In the genomic region with DNA sequence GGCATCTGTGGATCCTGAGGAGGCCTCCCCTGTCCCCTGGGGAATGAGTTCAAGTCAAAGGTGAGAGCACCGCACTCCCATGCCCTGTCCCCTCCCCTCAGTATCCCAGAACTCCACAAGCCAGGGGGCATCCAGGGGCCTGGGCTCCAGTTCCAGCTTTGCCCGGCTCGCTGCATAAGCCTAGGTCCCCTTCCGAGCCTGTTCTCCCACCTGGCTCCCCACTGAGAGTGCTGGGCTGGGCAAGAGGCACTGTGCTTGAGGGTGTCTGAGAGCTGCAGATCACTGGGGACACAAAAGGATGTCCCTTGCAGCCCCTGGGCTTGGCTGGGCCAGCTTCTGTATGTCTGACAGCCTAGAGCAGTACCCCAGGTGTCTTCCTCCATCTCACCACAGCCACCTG, we compare ENCODE assay signal across 16 cellular contexts. TPM values are rescaled to one million over a fixed set of nuclear protein-coding genes. Genes with fewer than 3 reads are reported as not detected.
DNase-seq lines count a peak whose midpoint lies in the region; ATAC-seq and TF ChIP-seq lines count a peak whose summit lies in the region.
"Had no signal": no experiment of that assay in that cellular context is flagged by ENCODE, and none has a peak within 500 bp of the region (broad histone marks: within the 10 kb centered on the region; RNA-seq: fewer than 3 reads in every experiment).

No MANE protein-coding gene starts in this region.

- no peaks in the 10 kb centered on the region for H3K27me3 ChIP-seq in right cardiac atrium (ENCODE audit: control insufficient read depth, insufficient read depth)
- no peaks in the 10 kb centered on the region for H3K27me3 ChIP-seq in stomach
- H3K27me3 ChIP-seq in naive thymus-derived CD4-positive, alpha-beta T cell (ENCODE audit: control insufficient read depth in 2 of 2, insufficient read depth in 2 of 2, low read length in 2 of 2) = no peaks in the 10 kb centered on the region

- TF ChIP-seq POLR2A in stomach (IDR thresholded peaks at IDR 0.05) = no peak

- H3K4me1 Mint-ChIP-seq in endothelial cell (ENCODE audit: unreplicated experiment) = peaks cover 36% of the 10 kb centered on the region
- H3K4me1 Mint-ChIP-seq in naive thymus-derived CD4-positive, alpha-beta T cell = peaks cover 6 to 28% (median 11%) of the 10 kb centered on the region in 7 donors

- no peak overlapping the region for H3K4me3 Mint-ChIP-seq in endothelial cell (ENCODE audit: unreplicated experiment)
- no peak overlapping the region for H3K4me3 Mint-ChIP-seq in naive thymus-derived CD4-positive, alpha-beta T cell
- H3K4me3 Mint-ChIP-seq: CD4-positive, alpha-beta memory T cell; H9; IgD-negative memory B cell had no signal

- no peak overlapping the region for H2AFZ ChIP-seq in OCI-LY7 (ENCODE audit: low read length)

- DNase-seq in right cardiac atrium (peak in 2 of 3 donors; percentile 5 to 16), left ventricle myocardium superior (no peak), OCI-LY7 (ENCODE audit: low spot score) (peak; percentile 70), endothelial cell (ENCODE audit: low spot score) (no peak), stomach (no peak), NCI-H524 treated with DMSO at 0.1 percent for 48 hours (lab: John Stamatoyannopoulos, UW) (no peak), coronary artery (ENCODE audit: low spot score) (no peak)
- no peak for DNase-seq in naive thymus-derived CD4-positive, alpha-beta T cell
- DNase-seq: CD4-positive, alpha-beta memory T cell; DMS79; EL; GOT3; H9 had no signal

- TF ChIP-seq EP300 in stomach (IDR thresholded peaks at IDR 0.05) = no peak

- H3K9me2 ChIP-seq in OCI-LY7 (ENCODE audit: insufficient read depth, low read length) = no peaks in the 10 kb centered on the region

- intact Hi-C loops in right cardiac atrium (cut with DNase I) = loop anchor here in 1 of 4 donors (10.0 kb wide), 1 partner anchor 190 kb away; the partner anchor contains the start of gene MXD3
- intact Hi-C loops in left ventricle myocardium superior (cut with micrococcal nuclease) = no loop called here
- intact Hi-C loops in OCI-LY7 (cut with micrococcal nuclease; ENCODE audit: unreplicated experiment) = loop anchor here (5.0 to 10.0 kb wide), 2 partner anchors 193 to 610 kb away; partner anchors contain the start of genes MXD3 and N4BP3
- intact Hi-C loops in stomach (cut with DNase I; ENCODE audit: low total_unique reads) = no loop called here
- intact Hi-C loops in naive thymus-derived CD4-positive, alpha-beta T cell (cut with micrococcal nuclease) = no loop called here

- WGBS in right cardiac atrium = 98% methylated on average over 4 of the region's 4 CpGs
- 95 to 100% (median 98%) methylated on average over 3 to 4 of the region's 4 CpGs for WGBS in stomach, 5 donors

- TF ChIP-seq CTCF in OCI-LY7 (conservative IDR thresholded peaks at IDR 0.05; ENCODE audit: low read length) = no peak
- no peak for TF ChIP-seq CTCF in endothelial cell (IDR thresholded peaks at IDR 0.05; ENCODE audit: unreplicated experiment)
- no peak for TF ChIP-seq CTCF in stomach (IDR thresholded peaks at IDR 0.05)
- no peak for TF ChIP-seq CTCF in coronary artery (IDR thresholded peaks at IDR 0.05)

- POLR2A ChIA-PET in OCI-LY7 (lab: Charles Lee) = no interaction called here
- POLR2A ChIA-PET in naive thymus-derived CD4-positive, alpha-beta T cell (lab: Charles Lee) = interaction anchor here (0.6 kb wide), 1 partner anchor 858 kb away, joined by 3 read pairs; no protein-coding TSS in a partner anchor

- CTCF ChIA-PET in OCI-LY7 (lab: Charles Lee; ENCODE audit: unreplicated experiment) = interaction anchor here (0.6 to 0.7 kb wide), 2 partner anchors 45 to 49 kb away, joined by 3 read pairs; no protein-coding TSS in a partner anchor
- CTCF ChIA-PET in naive thymus-derived CD4-positive, alpha-beta T cell (lab: Charles Lee) = interaction anchor here (0.7 kb wide), 1 partner anchor 28 kb away, joined by 6 read pairs; no protein-coding TSS in a partner anchor

- H3K27ac ChIP-seq in right cardiac atrium (ENCODE audit: low read length) (no peak overlapping the region), OCI-LY7 (ENCODE audit: low read depth, low read length, poor library complexity, severe bottlenecking) (peak overlapping the region; percentile 94), stomach (no peak overlapping the region), coronary artery (no peak overlapping the region)
- H3K27ac ChIP-seq in naive thymus-derived CD4-positive, alpha-beta T cell (ENCODE audit: low read depth, low read length) = no peak overlapping the region
- H3K27ac ChIP-seq: 22Rv1, C4-2B had no signal

- peaks cover 15% of the 10 kb centered on the region for H3K27me3 Mint-ChIP-seq in endothelial cell (ENCODE audit: unreplicated experiment)
- peaks cover 0 to 5% (median 0%) of the 10 kb centered on the region in 5 donors for H3K27me3 Mint-ChIP-seq in naive thymus-derived CD4-positive, alpha-beta T cell
- H3K27me3 Mint-ChIP-seq: CD4-positive, alpha-beta memory T cell; IgD-negative memory B cell had no signal

- H3K9me3 Mint-ChIP-seq in endothelial cell (ENCODE audit: unreplicated experiment) = no peaks in the 10 kb centered on the region
- H3K9me3 Mint-ChIP-seq in naive thymus-derived CD4-positive, alpha-beta T cell = peaks cover 0 to 3% (median 0%) of the 10 kb centered on the region in 11 donors
- H3K9me3 Mint-ChIP-seq: CD4-positive, alpha-beta memory T cell; H9; IgD-negative memory B cell had no signal

- H3K36me3 ChIP-seq in OCI-LY7 (ENCODE audit: insufficient read depth, low read length) (peaks cover 73% of the 10 kb centered on the region), stomach (peaks cover 0 to 22% (median 13%) of the 10 kb centered on the region in 4 donors)
- H3K36me3 ChIP-seq in naive thymus-derived CD4-positive, alpha-beta T cell (ENCODE audit: control insufficient read depth in 2 of 3, insufficient read depth in 3 of 3, low read length in 3 of 3) = no peaks in the 10 kb centered on the region

- peak overlapping the region; percentile 57 for H3K27ac Mint-ChIP-seq in endothelial cell (ENCODE audit: unreplicated experiment)
- no peak overlapping the region for H3K27ac Mint-ChIP-seq in naive thymus-derived CD4-positive, alpha-beta T cell
- H3K27ac Mint-ChIP-seq: CD4-positive, alpha-beta memory T cell; H9 had no signal

- ATAC-seq in right cardiac atrium (no peak), left ventricle myocardium superior (no peak)
- no peak for ATAC-seq in naive thymus-derived CD4-positive, alpha-beta T cell

- H3K9me3 ChIP-seq in right cardiac atrium (ENCODE audit: control insufficient read depth, low read length) = no peaks in the 10 kb centered on the region
- H3K9me3 ChIP-seq in OCI-LY7 (ENCODE audit: low read length) = no peaks in the 10 kb centered on the region
- no peaks in the 10 kb centered on the region for H3K9me3 ChIP-seq in stomach
- H3K9me3 ChIP-seq in naive thymus-derived CD4-positive, alpha-beta T cell (ENCODE audit: control insufficient read depth in 2 of 3, low read length in 3 of 3) = no peaks in the 10 kb centered on the region

- BruUV-seq in OCI-LY7 (replicated peaks; lab: Mats Ljungman, UMichigan) = no TSS peak

- H3K4me1 ChIP-seq in right cardiac atrium (ENCODE audit: control insufficient read depth, insufficient read depth, low read length) = no peaks in the 10 kb centered on the region
- peaks cover 83% of the 10 kb centered on the region for H3K4me1 ChIP-seq in OCI-LY7 (ENCODE audit: insufficient read depth, low read length, poor library complexity, severe bottlenecking)
- peaks cover 0 to 25% (median 12%) of the 10 kb centered on the region in 4 donors for H3K4me1 ChIP-seq in stomach
- no peaks in the 10 kb centered on the region for H3K4me1 ChIP-seq in naive thymus-derived CD4-positive, alpha-beta T cell (ENCODE audit: control insufficient read depth in 2 of 2, insufficient read depth in 2 of 2, low read length in 2 of 2)

- H3K79me2 ChIP-seq in OCI-LY7 (ENCODE audit: insufficient read depth, low read depth, low read length) = peaks cover 31% of the 10 kb centered on the region

- H4K20me1 ChIP-seq in OCI-LY7 (ENCODE audit: insufficient read depth, low read length) = no peaks in the 10 kb centered on the region

- peak overlapping the region; percentile 71 for H3K4me2 ChIP-seq in OCI-LY7 (ENCODE audit: low read length)

- peaks cover 29% of the 10 kb centered on the region for H3K36me3 Mint-ChIP-seq in endothelial cell (ENCODE audit: low read depth, unreplicated experiment)
- no peaks in the 10 kb centered on the region for H3K36me3 Mint-ChIP-seq in naive thymus-derived CD4-positive, alpha-beta T cell
- H3K36me3 Mint-ChIP-seq: CD4-positive, alpha-beta memory T cell had no signal

- H3K4me3 ChIP-seq in right cardiac atrium (ENCODE audit: low read length) (no peak overlapping the region), OCI-LY7 (ENCODE audit: low read depth, low read length, poor library complexity, severe bottlenecking) (peak overlapping the region; percentile 8), stomach (no peak overlapping the region), coronary artery (no peak overlapping the region)
- no peak overlapping the region for H3K4me3 ChIP-seq in naive thymus-derived CD4-positive, alpha-beta T cell (ENCODE audit: low read length)

RNA-seq across cellular contexts. Expression of gene DOK3, which starts 4.6 kb away (rescaled TPM):
- total RNA-seq in right cardiac atrium (1 to 10 TPM; 3.1 to 4.5 (median 3.9) TPM), left ventricle myocardium superior (3.4 TPM), OCI-LY7 (2022) (260 and 268 TPM in 2 replicates), endothelial cell (ENCODE audit: unreplicated experiment) (51.4 TPM), stomach (10 to 100 TPM in 1 of 5 donors, 1 to 10 TPM in 2, under 1 TPM in 1, not detected in 1; 0.43 to 31.2 (median 3.9) TPM)
- polyA plus RNA-seq in right cardiac atrium (1.4 TPM), stomach (1 to 10 TPM; 2.4 to 6.0 (median 4.9) TPM)
- 186 and 197 TPM in 2 replicates for total RNA-seq in OCI-LY7 (2014; rRNA removed; shearing (Covaris generic))
- 10 to 100 TPM in 1 of 5 experiments, 1 to 10 TPM in 4; 2.4 to 67.1 (median 6.0) TPM for total RNA-seq in naive thymus-derived CD4-positive, alpha-beta T cell
- under 1 TPM; 0.09 to 0.25 TPM for polyA plus RNA-seq in naive thymus-derived CD4-positive, alpha-beta T cell

RNA-seq across cellular contexts. Expression of gene PDLIM7, which starts 7.7 kb away (rescaled TPM):
- 10 to 100 TPM; 35.0 to 71.5 (median 47.0) TPM for total RNA-seq in right cardiac atrium
- polyA plus RNA-seq in right cardiac atrium = 61.9 TPM
- total RNA-seq in left ventricle myocardium superior = 35.1 TPM
- 38.8 and 41.4 TPM in 2 replicates for total RNA-seq in OCI-LY7 (2014; rRNA removed; shearing (Covaris generic))
- total RNA-seq in OCI-LY7 (2022) = 58.0 and 78.9 TPM in 2 replicates
- total RNA-seq in endothelial cell (ENCODE audit: unreplicated experiment) = 238 TPM
- total RNA-seq in stomach = 100 to 1,000 TPM in 2 of 5 donors, 10 to 100 TPM in 3; 14.6 to 126 (median 97.0) TPM
- polyA plus RNA-seq in stomach = 100 to 1,000 TPM in 1 of 3 donors, 10 to 100 TPM in 2; 43.5 to 142 (median 76.6) TPM
- total RNA-seq in naive thymus-derived CD4-positive, alpha-beta T cell = 10 to 100 TPM in 3 of 5 experiments, 1 to 10 TPM in 2; 4.1 to 63.2 (median 11.9) TPM
- polyA plus RNA-seq in naive thymus-derived CD4-positive, alpha-beta T cell = 1 to 10 TPM; 2.7 to 4.5 TPM

RNA-seq across cellular contexts. Expression of gene DDX41, which starts 11.7 kb away (rescaled TPM):
- total RNA-seq in right cardiac atrium = 10 to 100 TPM; 36.0 to 43.5 (median 40.3) TPM
- polyA plus RNA-seq in right cardiac atrium = 30.5 TPM
- 29.8 TPM for total RNA-seq in left ventricle myocardium superior
- total RNA-seq in OCI-LY7 (2014; rRNA removed; shearing (Covaris generic)) = 216 and 224 TPM in 2 replicates
- total RNA-seq in OCI-LY7 (2022) = 145 and 169 TPM in 2 replicates
- 125 TPM for total RNA-seq in endothelial cell (ENCODE audit: unreplicated experiment)
- total RNA-seq in stomach = 100 to 1,000 TPM in 3 of 5 donors, 10 to 100 TPM in 2; 54.9 to 263 (median 128) TPM
- polyA plus RNA-seq in stomach = 10 to 100 TPM; 65.3 to 72.9 (median 71.0) TPM
- total RNA-seq in naive thymus-derived CD4-positive, alpha-beta T cell = 100 to 1,000 TPM in 1 of 5 experiments, 10 to 100 TPM in 4; 65.8 to 126 (median 76.1) TPM
- polyA plus RNA-seq in naive thymus-derived CD4-positive, alpha-beta T cell = 10 to 100 TPM; 39.2 to 54.6 TPM

RNA-seq across cellular contexts. Expression of gene DBN1, which starts 31.6 kb away (rescaled TPM):
- total RNA-seq in right cardiac atrium (10 to 100 TPM; 15.3 to 44.8 (median 25.3) TPM), left ventricle myocardium superior (22.4 TPM), OCI-LY7 (2022) (21.3 and 22.0 TPM in 2 replicates), endothelial cell (ENCODE audit: unreplicated experiment) (315 TPM), stomach (10 to 100 TPM; 15.2 to 78.1 (median 53.3) TPM)
- polyA plus RNA-seq in right cardiac atrium (17.7 TPM), stomach (10 to 100 TPM; 14.7 to 31.3 (median 22.7) TPM)
- 11.7 and 17.4 TPM in 2 replicates for total RNA-seq in OCI-LY7 (2014; rRNA removed; shearing (Covaris generic))
- total RNA-seq in naive thymus-derived CD4-positive, alpha-beta T cell = 1 to 10 TPM; 1.2 to 8.8 (median 5.7) TPM
- polyA plus RNA-seq in naive thymus-derived CD4-positive, alpha-beta T cell = 1 to 10 TPM in 1 of 2 donors, under 1 TPM in 1; 0.64 to 2.2 TPM

RNA-seq across cellular contexts. Expression of gene FAM193B, which starts 49.3 kb away (rescaled TPM):
- total RNA-seq in right cardiac atrium = 10 to 100 TPM; 24.9 to 34.2 (median 27.7) TPM
- polyA plus RNA-seq in right cardiac atrium = 41.8 TPM
- total RNA-seq in left ventricle myocardium superior = 26.4 TPM
- total RNA-seq in OCI-LY7 (2014; rRNA removed; shearing (Covaris generic)) = 63.2 and 92.8 TPM in 2 replicates
- 104 and 113 TPM in 2 replicates for total RNA-seq in OCI-LY7 (2022)
- total RNA-seq in endothelial cell (ENCODE audit: unreplicated experiment) = 97.6 TPM
- total RNA-seq in stomach = 100 to 1,000 TPM in 3 of 5 donors, 10 to 100 TPM in 2; 40.4 to 316 (median 143) TPM
- 100 to 1,000 TPM; 106 to 140 (median 136) TPM for polyA plus RNA-seq in stomach
- total RNA-seq in naive thymus-derived CD4-positive, alpha-beta T cell = 100 to 1,000 TPM; 102 to 275 (median 175) TPM
- 1 to 10 TPM; 4.1 TPM for polyA plus RNA-seq in naive thymus-derived CD4-positive, alpha-beta T cell

Comparison
In these comparisons a context has a peak if more than half of its experiments do, and no peak if none do; other contexts are left out.
1. DNase-seq: peak in right cardiac atrium (2 of 3) and OCI-LY7 (single experiment); none in left ventricle myocardium superior (single experiment), endothelial cell (single experiment), stomach (single experiment), naive thymus-derived CD4-positive, alpha-beta T cell (0 of 9), NCI-H524 treated with DMSO at 0.1 percent for 48 hours (single experiment) and coronary artery (single experiment).